3 cellular contexts compared by ENCODE assay signal in genomic region chr15:89549138-89549537, GRCh38. TPM values are rescaled to one million over a fixed set of nuclear protein-coding genes. Genes with fewer than 3 reads are reported as not detected.
"Had no signal": no experiment of that assay in that cellular context is flagged by ENCODE, and none has a peak within 500 bp of the region (broad histone marks: within the 10 kb centered on the region; RNA-seq: fewer than 3 reads in every experiment).

No MANE protein-coding gene starts in this region.

RNA-seq across cellular contexts. Expression of gene RHCG, which starts 52.8 kb away (rescaled TPM):
- total RNA-seq: LHCN-M2, M059J, MCF 10A had no signal
